In the genomic region with DNA sequence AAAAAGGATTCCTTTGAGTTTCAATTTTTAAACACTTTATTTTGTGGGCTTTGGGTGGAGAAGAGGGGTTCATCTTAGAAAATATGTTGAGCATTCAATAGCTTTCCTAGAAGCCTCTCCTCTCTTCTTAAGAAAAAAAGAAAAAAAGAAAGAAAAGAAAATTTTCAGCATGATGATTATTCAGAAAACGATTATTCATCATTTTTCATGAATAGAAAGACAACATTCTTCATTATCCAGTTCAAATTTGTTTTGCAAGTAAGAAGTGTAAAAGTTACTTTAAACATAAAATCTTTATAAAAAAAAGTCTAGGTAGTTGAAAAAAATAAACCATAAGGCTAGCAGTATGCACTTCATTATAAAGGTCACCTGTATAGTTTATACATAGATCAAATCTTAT, we compare ENCODE assay signal across 27 cellular contexts.
"Had no signal": no experiment of that assay in that cellular context is flagged by ENCODE, and none has a peak within 500 bp of the region (broad histone marks: within the 10 kb centered on the region; RNA-seq: fewer than 3 reads in every experiment).

No MANE protein-coding gene starts in this region.

- H3K4me1 ChIP-seq: left lung, lower lobe of right lung, parathyroid adenoma, psoas muscle, uterus had no signal

- H3K27ac Mint-ChIP-seq: immature natural killer cell; naive thymus-derived CD8-positive, alpha-beta T cell; stimulated activated memory B cell treated with anti-CD40 and anti-IgM and Interleukin-4, amounts not matched to agents 10 μg/mL and 1 μg/mL and 100 μg/mL, for 72 hours; stimulated activated naive CD8-positive, alpha-beta T cell treated with anti-CD3 and anti-CD28 coated beads, Interleukin-15, amount 100 ng/mL, for 72 hours; type B pancreatic cell had no signal

- H3K4me3 ChIP-seq: left lung, lower lobe of right lung, psoas muscle, smooth muscle cell, tibial nerve, uterus had no signal

- H3K4me2 ChIP-seq: smooth muscle cell had no signal

- H3K9ac ChIP-seq: parathyroid adenoma had no signal

- DNase-seq: hypothalamus; immature natural killer cell; kidney; left colon; left lung; lower lobe of right lung; mammary epithelial cell; mesenchymal stem cell; naive thymus-derived CD8-positive, alpha-beta T cell; occipital lobe; psoas muscle; stimulated activated CD4-positive, alpha-beta T cell treated with anti-CD3 and anti-CD28 coated beads, Interleukin-1b, Interleukin-23, amount 100 ng/mL, for 48 hours; stimulated activated CD4-positive, alpha-beta T cell treated with anti-CD3 and anti-CD28 coated beads, Interleukin-2, amount 100 ng/mL, for 48 hours; stimulated activated CD4-positive, alpha-beta T cell treated with anti-CD3 and anti-CD28 coated beads, Interleukin-4, amount 100 ng/mL, for 4 hours; stimulated activated CD8-positive, alpha-beta memory T cell treated with anti-CD3 and anti-CD28 coated beads, Interleukin-4, amount 100 ng/mL, for 48 hours; stimulated activated naive CD4-positive, alpha-beta T cell treated with Interleukin-2 at 50 U/mL for 16 hours; stimulated activated naive CD8-positive, alpha-beta T cell treated with anti-CD3 and anti-CD28 coated beads, Interleukin-15, amount 100 ng/mL, for 72 hours; substantia nigra; uterus had no signal

- H2AFZ ChIP-seq: parathyroid adenoma had no signal

- H3K27ac ChIP-seq: left lung, lower lobe of right lung, neutrophil, parathyroid adenoma, psoas muscle, tibial nerve, uterus had no signal

- H3K4me1 Mint-ChIP-seq: stimulated activated memory B cell treated with anti-CD40 and anti-IgM and Interleukin-4, amounts not matched to agents 10 μg/mL and 1 μg/mL and 100 μg/mL, for 72 hours; stimulated activated naive CD8-positive, alpha-beta T cell treated with anti-CD3 and anti-CD28 coated beads, Interleukin-15, amount 100 ng/mL, for 72 hours had no signal

- H3K27me3 Mint-ChIP-seq: naive thymus-derived CD8-positive, alpha-beta T cell; stimulated activated memory B cell treated with anti-CD40 and anti-IgM and Interleukin-4, amounts not matched to agents 10 μg/mL and 1 μg/mL and 100 μg/mL, for 72 hours; stimulated activated naive CD8-positive, alpha-beta T cell treated with anti-CD3 and anti-CD28 coated beads, Interleukin-15, amount 100 ng/mL, for 72 hours had no signal

- H3K27me3 ChIP-seq: left lung, neutrophil, tibial nerve, uterus had no signal

- H3K36me3 ChIP-seq: left lung, lower lobe of right lung, neutrophil, tibial nerve, uterus had no signal

- H3K4me3 Mint-ChIP-seq: immature natural killer cell; naive thymus-derived CD8-positive, alpha-beta T cell; nephron; stimulated activated memory B cell treated with anti-CD40 and anti-IgM and Interleukin-4, amounts not matched to agents 10 μg/mL and 1 μg/mL and 100 μg/mL, for 72 hours; stimulated activated naive CD8-positive, alpha-beta T cell treated with anti-CD3 and anti-CD28 coated beads, Interleukin-15, amount 100 ng/mL, for 72 hours; type B pancreatic cell had no signal

- H3K9me3 ChIP-seq: neutrophil, psoas muscle, uterus had no signal

- H3K36me3 Mint-ChIP-seq: immature natural killer cell; naive thymus-derived CD8-positive, alpha-beta T cell; stimulated activated memory B cell treated with anti-CD40 and anti-IgM and Interleukin-4, amounts not matched to agents 10 μg/mL and 1 μg/mL and 100 μg/mL, for 72 hours had no signal

- FAIRE-seq: islet of Langerhans, kidney had no signal

- ATAC-seq: left colon; naive thymus-derived CD8-positive, alpha-beta T cell; psoas muscle; stimulated activated memory B cell treated with anti-CD40 and anti-IgM and Interleukin-4, amounts not matched to agents 10 μg/mL and 1 μg/mL and 100 μg/mL, for 72 hours; stimulated activated naive CD8-positive, alpha-beta T cell treated with anti-CD3 and anti-CD28 coated beads, Interleukin-15, amount 100 ng/mL, for 72 hours had no signal
